ENCODE assay signal across 1 cellular context in genomic region chr5:52800394-52801213, GRCh38.
A peak's percentile ranks its signal among the peaks of the same experiment; 100 is the strongest.
TF ChIP-seq lines count a peak whose summit lies in the region.

No MANE protein-coding gene starts in this region.

TF ChIP-seq in HepG2, 621 proteins besides CTCF, POLR2A, EP300 and RAD21 (continued from another document and continues in another):
- peak; percentile 21; the same call in 1 of the 2 replicates for TF ChIP-seq ZNF574 (CRISPR knock-in tag; IDR thresholded peaks at IDR 0.05)
- no peak for TF ChIP-seq CBFB (CRISPR knock-in tag; IDR thresholded peaks at IDR 0.05)
- no peak for TF ChIP-seq ZFP36L1 (CRISPR knock-in tag; IDR thresholded peaks at IDR 0.05)
- TF ChIP-seq USF2 (IDR thresholded peaks at IDR 0.05; ENCODE audit: low read depth, low read length), result no peak
- TF ChIP-seq USF2 (CRISPR knock-in tag; IDR thresholded peaks at IDR 0.05; ENCODE audit: borderline replicate concordance), result 0 out of 2 replicates have a peak, but pooled peaks have one; percentile 29
- TF ChIP-seq ZNF589 (CRISPR knock-in tag; conservative IDR thresholded peaks at IDR 0.05), result peak; percentile 27; the same call in 1 of the 2 replicates
- no peak for TF ChIP-seq ZBED4 (CRISPR knock-in tag; IDR thresholded peaks at IDR 0.05; ENCODE audit: borderline replicate concordance)
- peak; percentile 60; the same call in 1 of the 2 replicates for TF ChIP-seq ZNF800 (CRISPR knock-in tag; IDR thresholded peaks at IDR 0.05)
- peak; percentile 44; the same call in 1 of the 2 replicates for TF ChIP-seq PRDM15 (CRISPR knock-in tag; IDR thresholded peaks at IDR 0.05)
- TF ChIP-seq RNF2 (conservative IDR thresholded peaks at IDR 0.05; ENCODE audit: low read depth), result 0 out of 2 replicates have a peak, but pooled peaks have one; percentile 13
- no peak for TF ChIP-seq FLYWCH1 (CRISPR knock-in tag; IDR thresholded peaks at IDR 0.05)
- peak; percentile 29; the same call in 1 of the 2 replicates for TF ChIP-seq MAFG (CRISPR knock-in tag; IDR thresholded peaks at IDR 0.05)
- peak; percentile 7; the same call in 1 of the 2 replicates for TF ChIP-seq RXRB (CRISPR knock-in tag; IDR thresholded peaks at IDR 0.05; ENCODE audit: borderline replicate concordance)
- 0 out of 2 replicates have a peak, but pooled peaks have one; percentile 14 for TF ChIP-seq CCDC6 (CRISPR knock-in tag; IDR thresholded peaks at IDR 0.05)
- peak; percentile 58 for TF ChIP-seq MAX (IDR thresholded peaks at IDR 0.05)
- TF ChIP-seq ZNF292 (CRISPR knock-in tag; IDR thresholded peaks at IDR 0.05; ENCODE audit: borderline replicate concordance, low read depth), result peak; percentile 57; the same call in 1 of the 2 replicates
- no peak for TF ChIP-seq ATF7 (IDR thresholded peaks at IDR 0.05)
- 0 out of 2 replicates have a peak, but pooled peaks have one; percentile 16 for TF ChIP-seq ATF7 (CRISPR knock-in tag; IDR thresholded peaks at IDR 0.05)
- 0 out of 2 replicates have a peak, but pooled peaks have one; percentile 9 for TF ChIP-seq ZNF430 (CRISPR knock-in tag; IDR thresholded peaks at IDR 0.05)
- TF ChIP-seq TFDP2 (CRISPR knock-in tag; IDR thresholded peaks at IDR 0.05), result no peak
- TF ChIP-seq BCL3 (CRISPR knock-in tag; IDR thresholded peaks at IDR 0.05), result 0 out of 2 replicates have a peak, but pooled peaks have one; percentile 33
- 0 out of 2 replicates have a peak, but pooled peaks have one; percentile 15 for TF ChIP-seq POLR2AphosphoS5 (IDR thresholded peaks at IDR 0.05; ENCODE audit: low read depth, low read length)
- TF ChIP-seq ATF7-NPFF (CRISPR knock-in tag; IDR thresholded peaks at IDR 0.05; ENCODE audit: low read depth), result no peak
- TF ChIP-seq SP1 (IDR thresholded peaks at IDR 0.05), result no peak
- no peak for TF ChIP-seq SP1 (CRISPR knock-in tag; IDR thresholded peaks at IDR 0.05)
- TF ChIP-seq ZBTB39 (CRISPR knock-in tag; IDR thresholded peaks at IDR 0.05), result peak; percentile 61; the same call in 1 of the 2 replicates
- TF ChIP-seq SAFB2 (CRISPR knock-in tag; IDR thresholded peaks at IDR 0.05; ENCODE audit: borderline replicate concordance, low read depth), result 0 out of 2 replicates have a peak, but pooled peaks have one; percentile 34
- peak; percentile 40; the same call in 1 of the 2 replicates for TF ChIP-seq ZNF263 (CRISPR knock-in tag; IDR thresholded peaks at IDR 0.05)
- peak; percentile 77; the same call in 1 of the 2 replicates for TF ChIP-seq KDM5B (CRISPR knock-in tag; IDR thresholded peaks at IDR 0.05; ENCODE audit: borderline replicate concordance)
- peak; percentile 86; the same call in 1 of the 2 replicates for TF ChIP-seq ZNF251 (CRISPR knock-in tag; IDR thresholded peaks at IDR 0.05)
- peak; percentile 11; the same call in 1 of the 2 replicates for TF ChIP-seq ZNF367 (CRISPR knock-in tag; IDR thresholded peaks at IDR 0.05; ENCODE audit: borderline replicate concordance)
- no peak for TF ChIP-seq ZNF235 (CRISPR knock-in tag; IDR thresholded peaks at IDR 0.05; ENCODE audit: borderline replicate concordance)
- TF ChIP-seq SIN3A (IDR thresholded peaks at IDR 0.05; ENCODE audit: borderline replicate concordance, low read depth, low read length), result 0 out of 2 replicates have a peak, but pooled peaks have one; percentile 46
- TF ChIP-seq MED8 (CRISPR knock-in tag; IDR thresholded peaks at IDR 0.05; ENCODE audit: insufficient replicate concordance), result no peak
- 0 out of 2 replicates have a peak, but pooled peaks have one; percentile 3 for TF ChIP-seq ZNF713 (CRISPR knock-in tag; IDR thresholded peaks at IDR 0.05)
- no peak for TF ChIP-seq ZNF816 (CRISPR knock-in tag; IDR thresholded peaks at IDR 0.05; ENCODE audit: borderline replicate concordance)
- peak; percentile 65 for TF ChIP-seq CAMTA2 (CRISPR knock-in tag; IDR thresholded peaks at IDR 0.05; ENCODE audit: borderline replicate concordance)
- peak; percentile 34; the same call in 1 of the 2 replicates for TF ChIP-seq KMT2A (CRISPR knock-in tag; IDR thresholded peaks at IDR 0.05)
- TF ChIP-seq MED1 (CRISPR knock-in tag; IDR thresholded peaks at IDR 0.05), result peak; percentile 25; the same call in 1 of the 2 replicates
- TF ChIP-seq PHF8 (CRISPR knock-in tag; IDR thresholded peaks at IDR 0.05), result peak; percentile 56
- TF ChIP-seq ZNF451 (CRISPR knock-in tag; IDR thresholded peaks at IDR 0.05), result peak; percentile 59; the same call in 1 of the 2 replicates
